ENCODE assay signal across 8 cellular contexts in genomic region chr4:107718351-107718965, GRCh38. TPM values are rescaled to one million over a fixed set of nuclear protein-coding genes. Genes with fewer than 3 reads are reported as not detected.
DNase-seq lines count a peak whose midpoint lies in the region; ATAC-seq, FAIRE-seq and TF ChIP-seq lines count a peak whose summit lies in the region.

No MANE protein-coding gene starts in this region.

- FAIRE-seq in GM12891 (lab: Jason Lieb, UNC) = peak; percentile 85
- FAIRE-seq in H54 (lab: Jason Lieb, UNC) = no peak

- peaks cover 65% of the 10 kb centered on the region for H3K4me1 Mint-ChIP-seq in chondrocyte (ENCODE audit: low read depth)

- H3K27ac Mint-ChIP-seq in chondrocyte (ENCODE audit: unreplicated experiment) = peak overlapping the region; percentile 69

- no peaks in the 10 kb centered on the region for H3K27me3 Mint-ChIP-seq in chondrocyte (ENCODE audit: low read depth)

- peak overlapping the region; percentile 41 for H3K4me3 ChIP-seq in rectal smooth muscle tissue (ENCODE audit: low read length)

- no peaks in the 10 kb centered on the region for H3K27me3 ChIP-seq in rectal smooth muscle tissue (ENCODE audit: control insufficient read depth, insufficient read depth, low read length)

- peak overlapping the region; percentile 86 for H3K4me3 Mint-ChIP-seq in chondrocyte (ENCODE audit: unreplicated experiment)

- TF ChIP-seq POLR2A in GM12891 (IDR thresholded peaks at IDR 0.05; ENCODE audit: low read depth, low read length) (no peak), H54 (IDR thresholded peaks at IDR 0.05; ENCODE audit: low read depth, low read length) (no peak)

- H3K9me3 Mint-ChIP-seq in chondrocyte (ENCODE audit: low read depth) = no peaks in the 10 kb centered on the region

- no peaks in the 10 kb centered on the region for H3K36me3 ChIP-seq in rectal smooth muscle tissue (ENCODE audit: control insufficient read depth, insufficient read depth, low read length)

- H3K27ac ChIP-seq in rectal smooth muscle tissue (ENCODE audit: low read depth, low read length) = no peak overlapping the region

- H3K9ac ChIP-seq in rectal smooth muscle tissue (ENCODE audit: low read length) = no peak overlapping the region

- in situ Hi-C loops in G401 (cut with HindIII; ENCODE audit: low sequenced_read_pairs) = no loop called here

- DNase-seq in GM12891 (ENCODE audit: insufficient read length, low spot score) (no peak), LHCN-M2 (ENCODE audit: low read depth) (peak; percentile 82), chondrocyte (ENCODE audit: low spot score) (no peak), G401 (ENCODE audit: low spot score) (no peak), NCI-H345 treated with DMSO at 0.1 percent for 48 hours (lab: John Stamatoyannopoulos, UW; ENCODE audit: unreplicated experiment) (no peak), H54 (ENCODE audit: insufficient read length, low spot score) (no peak)

- H3K4me1 ChIP-seq in rectal smooth muscle tissue (ENCODE audit: control insufficient read depth, insufficient read depth, low read length) = peaks cover 7% of the 10 kb centered on the region

- ATAC-seq in GM21576 (IDR thresholded peaks at IDR 0.05; ENCODE audit: unreplicated experiment) = peak; percentile 31

- H3K36me3 Mint-ChIP-seq in chondrocyte (ENCODE audit: low read depth) = peaks cover 4% of the 10 kb centered on the region

- no peak for TF ChIP-seq CTCF in chondrocyte (IDR thresholded peaks at IDR 0.05)

TF ChIP-seq in GM12891, 5 proteins besides CTCF, POLR2A, EP300 and RAD21:
- TF ChIP-seq PAX5 (IDR thresholded peaks at IDR 0.05; ENCODE audit: insufficient read depth, low read length, severe bottlenecking) (no peak), SPI1 (IDR thresholded peaks at IDR 0.05; ENCODE audit: low read depth, low read length) (peak; percentile 32; the same call in 1 of the 2 replicates), POU2F2 (IDR thresholded peaks at IDR 0.05; ENCODE audit: low read depth, low read length) (0 out of 2 replicates have a peak, but pooled peaks have one; percentile 28)
TF ChIP-seq in GM12891: peak in this region for 2.

RNA-seq across cellular contexts. Expression of gene PAPSS1, which starts 1.6 kb away (rescaled TPM):
- 25.2 TPM for polyA plus RNA-seq in GM12891 (2012; ENCODE audit: low read depth, missing spikeins)
- total RNA-seq in LHCN-M2 (2014; rRNA removed) = 80.1 and 84.2 TPM in 2 replicates
- polyA plus RNA-seq in LHCN-M2 (2012) = 78.6 TPM
- total RNA-seq in chondrocyte = 104 to 155 TPM (median 105 TPM) in 3 replicates
- total RNA-seq in G401 (2014; rRNA removed; shearing (Covaris generic)) = 13.8 and 23.8 TPM in 2 replicates
